Comparison of ENCODE assay signal across 7 cellular contexts in the genomic region with DNA sequence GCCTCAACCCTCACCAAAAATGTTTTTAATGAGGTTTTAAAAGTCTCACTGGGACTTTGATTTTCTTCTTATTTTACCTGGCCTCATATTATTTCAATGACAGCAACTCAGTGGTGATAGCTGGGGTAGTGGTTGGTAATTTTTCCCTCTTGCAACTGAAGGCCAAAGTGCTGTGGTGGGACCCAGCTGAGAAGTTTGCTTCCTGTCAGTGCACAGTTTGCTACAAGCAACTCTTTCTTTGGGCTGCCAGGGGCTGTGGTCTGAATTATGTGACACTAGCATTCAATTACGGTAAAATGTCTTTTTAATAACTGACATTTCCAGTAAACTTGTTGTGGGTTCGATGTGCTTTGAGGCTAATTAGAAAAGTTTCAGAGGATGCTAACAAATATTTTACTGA.
"Had no signal": no experiment of that assay in that cellular context is flagged by ENCODE, and none has a peak within 500 bp of the region (broad histone marks: within the 10 kb centered on the region; RNA-seq: fewer than 3 reads in every experiment).

No MANE protein-coding gene starts in this region.

- H3K27ac Mint-ChIP-seq: HFFc6 had no signal

- ATAC-seq: HCT116, HepG2 had no signal

- H3K4me3 Mint-ChIP-seq: HFFc6 had no signal

- DNase-seq: GM23248, GOT3, H7, HFFc6, IMR-90 had no signal

- H3K9me3 Mint-ChIP-seq: HFFc6 had no signal
